8 cellular contexts compared by ENCODE assay signal in the genomic region with DNA sequence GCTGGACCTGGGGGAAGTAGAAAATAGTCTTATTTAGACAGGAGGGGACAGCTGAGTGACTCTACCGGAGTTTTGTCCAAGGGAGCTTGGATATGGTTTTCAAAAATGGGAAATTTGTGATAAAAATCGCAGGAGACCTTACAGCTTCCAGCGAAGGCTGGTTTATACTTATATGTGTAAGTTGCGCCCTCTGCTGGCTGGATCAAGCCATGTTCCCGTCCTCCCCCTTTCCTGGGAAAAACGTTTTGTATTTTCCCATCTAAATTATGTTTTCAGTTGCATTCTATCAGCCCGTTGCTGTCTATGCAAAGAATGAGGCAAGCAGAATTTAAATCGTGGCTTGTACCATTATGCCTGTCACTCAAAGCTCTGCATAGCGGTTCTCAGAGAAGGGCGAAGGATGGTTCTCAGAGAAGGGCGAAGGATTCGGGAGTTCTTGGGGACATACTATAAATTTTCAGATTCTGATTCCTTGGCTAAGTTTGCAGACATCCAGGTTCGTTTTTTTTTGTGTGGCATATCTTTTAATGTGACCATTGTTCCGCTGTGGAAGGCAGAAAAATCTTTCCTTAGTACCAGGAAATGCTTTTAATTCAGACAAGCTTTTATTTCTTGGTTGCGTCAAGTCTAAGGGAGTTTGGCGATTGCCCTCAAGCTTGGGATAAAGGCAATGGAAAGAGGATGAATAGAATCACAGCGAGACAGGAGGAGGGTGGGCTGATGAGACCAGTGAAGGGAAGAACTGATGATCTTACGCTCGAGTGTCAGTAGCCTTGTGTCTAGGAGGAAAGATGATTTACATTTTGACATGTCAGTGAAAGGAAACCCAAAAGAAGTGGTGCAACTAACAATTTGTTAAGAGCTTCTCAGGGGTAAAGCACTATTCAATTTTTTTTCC.
DNase-seq lines count a peak whose midpoint lies in the region; ATAC-seq and TF ChIP-seq lines count a peak whose summit lies in the region.

No MANE protein-coding gene starts in this region.

- WGBS in endodermal cell (ENCODE audit: insufficient coverage in 1 of 2, insufficient read length in 1 of 2), 2 experiments: 25 to 31% methylated on average over 6 to 19 of the region's 19 CpGs
- 18 to 21% (median 19%) methylated on average over 14 to 19 of the region's 19 CpGs for WGBS in stomach, 5 donors

- TF ChIP-seq POLR2A in stomach (IDR thresholded peaks at IDR 0.05): no peak

- H3K4me1 Mint-ChIP-seq in activated CD4-positive, alpha-beta T cell treated with anti-CD3 and anti-CD28 coated beads, Interleukin-2, amount 10 ng/mL, durations not matched to agents 24 days and 14 days: peaks cover 2% of the 10 kb centered on the region
- H3K4me1 Mint-ChIP-seq in endodermal cell: peaks cover 4% of the 10 kb centered on the region

- H3K9me3 ChIP-seq in endodermal cell (ENCODE audit: control insufficient read depth, low read length) (no peaks in the 10 kb centered on the region), stomach (no peaks in the 10 kb centered on the region)

- H3K27me3 ChIP-seq in endodermal cell (ENCODE audit: control insufficient read depth, insufficient read depth, low read length, poor library complexity, severe bottlenecking): no peaks in the 10 kb centered on the region
- H3K27me3 ChIP-seq in stomach: peaks cover 0 to 7% (median 0%) of the 10 kb centered on the region in 3 donors

- no peak for TF ChIP-seq EP300 in stomach (IDR thresholded peaks at IDR 0.05)

- H3K27ac ChIP-seq in endodermal cell (ENCODE audit: low read depth, low read length) (no peak overlapping the region), stomach (no peak overlapping the region)

- no peak for ATAC-seq in GM18498 (IDR thresholded peaks at IDR 0.05; ENCODE audit: unreplicated experiment)

- H3K4me3 ChIP-seq in endodermal cell (ENCODE audit: low read length) (no peak overlapping the region), stomach (peak overlapping the region in 1 of 4 donors; percentile 1)

- H3K27ac Mint-ChIP-seq in activated CD4-positive, alpha-beta T cell treated with anti-CD3 and anti-CD28 coated beads, Interleukin-2, amount 10 ng/mL, durations not matched to agents 24 days and 14 days: no peak overlapping the region
- no peak overlapping the region for H3K27ac Mint-ChIP-seq in endodermal cell

- no peak overlapping the region for H3K4me3 Mint-ChIP-seq in activated CD4-positive, alpha-beta T cell treated with anti-CD3 and anti-CD28 coated beads, Interleukin-2, amount 10 ng/mL, durations not matched to agents 24 days and 14 days
- H3K4me3 Mint-ChIP-seq in endodermal cell: no peak overlapping the region

- H3K9ac ChIP-seq in endodermal cell (ENCODE audit: extremely low read depth, low read length, poor library complexity, severe bottlenecking): no peak overlapping the region

- peaks cover 28% of the 10 kb centered on the region for H3K27me3 Mint-ChIP-seq in activated CD4-positive, alpha-beta T cell treated with anti-CD3 and anti-CD28 coated beads, Interleukin-2, amount 10 ng/mL, durations not matched to agents 24 days and 14 days
- H3K27me3 Mint-ChIP-seq in endodermal cell (ENCODE audit: insufficient read depth): peaks cover 6% of the 10 kb centered on the region

- DNase-seq in A172 (ENCODE audit: low spot score) (peak; percentile 38), NCI-H2029 treated with DMSO at 0.1 percent for 48 hours (lab: John Stamatoyannopoulos, UW) (peak; percentile 1), endodermal cell (peak; percentile 87), midbrain (lab: John Stamatoyannopoulos, UW) (peak; percentile 54), stomach (peak; percentile 63)
- DNase-seq in activated CD4-positive, alpha-beta T cell treated with anti-CD3 and anti-CD28 coated beads, Interleukin-2, amount 10 ng/mL, durations not matched to agents 24 days and 14 days: peak; percentile 72

- no peaks in the 10 kb centered on the region for H3K36me3 ChIP-seq in endodermal cell (ENCODE audit: control insufficient read depth, insufficient read depth, low read length)
- H3K36me3 ChIP-seq in stomach: no peaks in the 10 kb centered on the region

- no peaks in the 10 kb centered on the region for H3K36me3 Mint-ChIP-seq in activated CD4-positive, alpha-beta T cell treated with anti-CD3 and anti-CD28 coated beads, Interleukin-2, amount 10 ng/mL, durations not matched to agents 24 days and 14 days (ENCODE audit: low read depth)
- H3K36me3 Mint-ChIP-seq in endodermal cell (ENCODE audit: low read depth): no peaks in the 10 kb centered on the region

- peak; percentile 56 for TF ChIP-seq CTCF in GM12874 (IDR thresholded peaks at IDR 0.05; ENCODE audit: insufficient read depth, low read depth, low read length)
- TF ChIP-seq CTCF in endodermal cell (conservative IDR thresholded peaks at IDR 0.05): peak; percentile 95
- TF ChIP-seq CTCF in stomach (IDR thresholded peaks at IDR 0.05): peak in 5 of 7 experiments; percentile 21 to 71 (median 53)

- H3K4me1 ChIP-seq in endodermal cell (ENCODE audit: control insufficient read depth, insufficient read depth, low read length): no peaks in the 10 kb centered on the region
- peaks cover 0 to 7% (median 0%) of the 10 kb centered on the region in 4 donors for H3K4me1 ChIP-seq in stomach

- H3K9me3 Mint-ChIP-seq in activated CD4-positive, alpha-beta T cell treated with anti-CD3 and anti-CD28 coated beads, Interleukin-2, amount 10 ng/mL, durations not matched to agents 24 days and 14 days: no peaks in the 10 kb centered on the region
- no peaks in the 10 kb centered on the region for H3K9me3 Mint-ChIP-seq in endodermal cell

- intact Hi-C loops in activated CD4-positive, alpha-beta T cell treated with anti-CD3 and anti-CD28 coated beads, Interleukin-2, amount 10 ng/mL, durations not matched to agents 24 days and 14 days (cut with micrococcal nuclease): loop anchor here (2.0 to 5.0 kb wide), 3 partner anchors 122 to 392 kb away; no protein-coding TSS in a partner anchor
- intact Hi-C loops in stomach (cut with DNase I; ENCODE audit: low total_unique reads): loop anchor here (10.0 kb wide), 1 partner anchor 299 kb away; no protein-coding TSS in a partner anchor

Comparison
In these comparisons a context has a peak if more than half of its experiments do, and no peak if none do; other contexts are left out.
1. DNase-seq: peak in every context shown above with its lines; median percentile 87 in endodermal cell; 72 in activated CD4-positive, alpha-beta T cell treated with anti-CD3 and anti-CD28 coated beads, Interleukin-2, amount 10 ng/mL, durations not matched to agents 24 days and 14 days; 63 in stomach; 54 in midbrain; 38 in A172; 1 in NCI-H2029 treated with DMSO at 0.1 percent for 48 hours.